8 cellular contexts compared by ENCODE assay signal in the genomic region with DNA sequence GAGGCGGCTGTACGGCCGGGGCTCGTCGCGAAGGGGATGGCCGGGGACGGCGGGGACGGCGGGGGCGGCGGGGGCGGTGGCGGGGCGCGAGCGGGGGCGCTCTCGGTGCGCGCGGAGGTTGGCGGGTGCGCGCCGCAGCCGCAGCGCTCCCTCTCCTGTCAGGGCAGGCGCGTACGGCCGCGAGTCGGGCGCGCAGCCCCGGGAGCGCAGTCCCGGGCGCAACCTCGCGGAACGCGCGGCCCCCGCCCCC. TPM values are rescaled to one million over a fixed set of nuclear protein-coding genes. Genes with fewer than 3 reads are reported as not detected.
DNase-seq lines count a peak whose midpoint lies in the region; ATAC-seq and TF ChIP-seq lines count a peak whose summit lies in the region.

No MANE protein-coding gene starts in this region.

- no peaks in the 10 kb centered on the region for H3K9me3 ChIP-seq in CD8-positive, alpha-beta T cell (ENCODE audit: low read length)
- H3K9me3 ChIP-seq in OCI-LY3 (ENCODE audit: insufficient read depth, low read length), result no peaks in the 10 kb centered on the region
- no peaks in the 10 kb centered on the region for H3K9me3 ChIP-seq in trophoblast cell (ENCODE audit: insufficient read depth, low read depth, low read length)

- no peak for ATAC-seq in CD8-positive, alpha-beta T cell

- H3K23ac ChIP-seq in trophoblast cell (ENCODE audit: low read length), result no peak overlapping the region

- H3K27me3 ChIP-seq in CD8-positive, alpha-beta T cell (ENCODE audit: insufficient read depth, low read length), result peaks cover 8% of the 10 kb centered on the region
- H3K27me3 ChIP-seq in OCI-LY3 (ENCODE audit: low read depth, low read length) (peaks cover 23% of the 10 kb centered on the region), trophoblast cell (ENCODE audit: insufficient read depth, low read length) (no peaks in the 10 kb centered on the region)

- peak overlapping the region; percentile 66 for H3K4me2 ChIP-seq in OCI-LY3 (ENCODE audit: low read length)
- H3K4me2 ChIP-seq in trophoblast cell (ENCODE audit: low read length), result peak overlapping the region; percentile 62

- H3K4me1 Mint-ChIP-seq in CD8-positive, alpha-beta T cell (ENCODE audit: low read depth), result peaks cover 6% of the 10 kb centered on the region

- no peak overlapping the region for H2AK5ac ChIP-seq in trophoblast cell (ENCODE audit: low read length)

- no peaks in the 10 kb centered on the region for H3K36me3 ChIP-seq in CD8-positive, alpha-beta T cell (ENCODE audit: insufficient read depth, low read length)
- H3K36me3 ChIP-seq in OCI-LY3 (replicated peaks; ENCODE audit: low read depth, low read length) (no peaks in the 10 kb centered on the region), trophoblast cell (ENCODE audit: control insufficient read depth in 1 of 2, insufficient read depth in 2 of 2, low read length in 2 of 2) (peaks cover 0 to 7% of the 10 kb centered on the region in 2 experiments)

- H3K9ac ChIP-seq in OCI-LY3 (ENCODE audit: low read length) (peak overlapping the region; percentile 51), trophoblast cell (ENCODE audit: low read length) (peak overlapping the region; percentile 89)

- peak overlapping the region; percentile 41 for H3K4ac ChIP-seq in trophoblast cell (ENCODE audit: low read depth, low read length)

- intact Hi-C loops in CD8-positive, alpha-beta T cell (cut with DNase I, micrococcal nuclease), result loop anchor here (1.0 to 10.0 kb wide), 7 partner anchors 92 to 1204 kb away; a partner anchor contains a TSS

- H3K18ac ChIP-seq in trophoblast cell (ENCODE audit: low read length), result peak overlapping the region; percentile 81

- H2BK5ac ChIP-seq in trophoblast cell (ENCODE audit: low read depth, low read length, poor library complexity), result peak overlapping the region; percentile 85

- H3K27ac Mint-ChIP-seq in CD8-positive, alpha-beta T cell, result no peak overlapping the region

- no peaks in the 10 kb centered on the region for H4K20me1 ChIP-seq in OCI-LY3 (ENCODE audit: insufficient read depth, low read length)

- peak overlapping the region; percentile 89 for H4K8ac ChIP-seq in trophoblast cell (ENCODE audit: low read depth, low read length)

- H3K9me3 Mint-ChIP-seq in CD8-positive, alpha-beta T cell, result no peaks in the 10 kb centered on the region

- no peak overlapping the region for H4K12ac ChIP-seq in trophoblast cell (ENCODE audit: low read depth, low read length)

- 0 out of 2 replicates have a peak overlapping the region, but pooled peaks have one; percentile 34 for H2AFZ ChIP-seq in OCI-LY3 (ENCODE audit: low read depth, low read length)
- peak overlapping the region; percentile 85 for H2AFZ ChIP-seq in trophoblast cell (ENCODE audit: insufficient read depth, low read length, poor library complexity)

- peak overlapping the region; percentile 72 for H3K14ac ChIP-seq in trophoblast cell (ENCODE audit: low read length)

- H3K79me1 ChIP-seq in trophoblast cell (ENCODE audit: low read length), result peaks cover 19% of the 10 kb centered on the region

- peaks cover 11% of the 10 kb centered on the region for H3K4me1 ChIP-seq in CD8-positive, alpha-beta T cell (ENCODE audit: insufficient read depth, low read length)
- H3K4me1 ChIP-seq in OCI-LY3 (ENCODE audit: low read length), result peaks cover 4% of the 10 kb centered on the region; the same call in 1 of the 2 replicates
- H3K4me1 ChIP-seq in trophoblast cell (ENCODE audit: control insufficient read depth in 1 of 2, insufficient read depth in 2 of 2, low read length in 2 of 2), result peaks cover 3 to 4% of the 10 kb centered on the region in 2 experiments

- WGBS in trophoblast cell (ENCODE audit: extremely low coverage, insufficient coverage, insufficient read length), result no CpG with 5 or more reads among the region's 47 CpGs

- CTCF ChIA-PET in CD8-positive, alpha-beta T cell (lab: Charles Lee), result no interaction called here

- peak overlapping the region; percentile 87 for H4K91ac ChIP-seq in trophoblast cell (ENCODE audit: low read depth, low read length)

- peak overlapping the region; percentile 76 for H2BK12ac ChIP-seq in trophoblast cell (ENCODE audit: low read length)

- DNase-seq in CD8-positive, alpha-beta T cell, result no peak
- DNase-seq in epithelial cell of esophagus (ENCODE audit: low read depth), result no peak
- no peak for DNase-seq in trophoblast cell
- DNase-seq in erythroblast (lab: John Stamatoyannopoulos, UW), result no peak
- DNase-seq in NCI-H1436 treated with DMSO at 0.1 percent for 48 hours (lab: John Stamatoyannopoulos, UW), result no peak
- no peak for DNase-seq in activated CD8-positive, alpha-beta memory T cell treated with anti-CD3 and anti-CD28 coated beads for 24 hours
- DNase-seq in DMS 273 treated with DMSO at 0.1 percent for 48 hours (lab: John Stamatoyannopoulos, UW), result no peak

- peak overlapping the region; percentile 58 for H3K4me3 ChIP-seq in CD8-positive, alpha-beta T cell (ENCODE audit: low read depth, low read length)
- H3K4me3 ChIP-seq in OCI-LY3 (ENCODE audit: low read length), result peak overlapping the region; percentile 80
- H3K4me3 ChIP-seq in epithelial cell of esophagus (ENCODE audit: low read length), result peak overlapping the region; percentile 50
- H3K4me3 ChIP-seq in trophoblast cell (ENCODE audit: low read depth, low read length), result peak overlapping the region; percentile 89

- no peaks in the 10 kb centered on the region for H3K36me3 Mint-ChIP-seq in CD8-positive, alpha-beta T cell

- TF ChIP-seq POLR2A in erythroblast (IDR thresholded peaks at IDR 0.05; ENCODE audit: low read length), result no peak

- H3K79me2 ChIP-seq in OCI-LY3 (ENCODE audit: low read length), result no peaks in the 10 kb centered on the region
- H3K79me2 ChIP-seq in trophoblast cell (ENCODE audit: control insufficient read depth, insufficient read depth, low read length, poor library complexity), result peaks cover 14% of the 10 kb centered on the region

- H3K27ac ChIP-seq in CD8-positive, alpha-beta T cell (ENCODE audit: low read depth, low read length), result no peak overlapping the region
- no peak overlapping the region for H3K27ac ChIP-seq in OCI-LY3 (ENCODE audit: low read length)
- peak overlapping the region; percentile 64 for H3K27ac ChIP-seq in trophoblast cell (ENCODE audit: low read depth, low read length)

- peak overlapping the region; percentile 84 for H3K4me3 Mint-ChIP-seq in CD8-positive, alpha-beta T cell

- TF ChIP-seq CTCF in CD8-positive, alpha-beta T cell (IDR thresholded peaks at IDR 0.05), result no peak
- no peak for TF ChIP-seq CTCF in OCI-LY3 (IDR thresholded peaks at IDR 0.05; ENCODE audit: low read depth, low read length)
- TF ChIP-seq CTCF in epithelial cell of esophagus (IDR thresholded peaks at IDR 0.05; ENCODE audit: insufficient read depth, low read depth, low read length, missing control alignments), result no peak

- POLR2A ChIA-PET in CD8-positive, alpha-beta T cell (lab: Charles Lee), result no interaction called here

- peaks cover 43% of the 10 kb centered on the region for H3K27me3 Mint-ChIP-seq in CD8-positive, alpha-beta T cell (ENCODE audit: low read depth)

- peak overlapping the region; percentile 59 for H2BK120ac ChIP-seq in trophoblast cell (ENCODE audit: insufficient read depth, low read length, poor library complexity)

RNA-seq across cellular contexts. Expression of a gene that starts 0.3 kb away (rescaled TPM):
- total RNA-seq in CD8-positive, alpha-beta T cell, result under 1 TPM; 0.76 to 0.86 TPM
- 83.2 and 86.1 TPM in 2 replicates for polyA plus RNA-seq in trophoblast cell (2013)
